Comparison of ENCODE assay signal across 12 cellular contexts in the genomic region with DNA sequence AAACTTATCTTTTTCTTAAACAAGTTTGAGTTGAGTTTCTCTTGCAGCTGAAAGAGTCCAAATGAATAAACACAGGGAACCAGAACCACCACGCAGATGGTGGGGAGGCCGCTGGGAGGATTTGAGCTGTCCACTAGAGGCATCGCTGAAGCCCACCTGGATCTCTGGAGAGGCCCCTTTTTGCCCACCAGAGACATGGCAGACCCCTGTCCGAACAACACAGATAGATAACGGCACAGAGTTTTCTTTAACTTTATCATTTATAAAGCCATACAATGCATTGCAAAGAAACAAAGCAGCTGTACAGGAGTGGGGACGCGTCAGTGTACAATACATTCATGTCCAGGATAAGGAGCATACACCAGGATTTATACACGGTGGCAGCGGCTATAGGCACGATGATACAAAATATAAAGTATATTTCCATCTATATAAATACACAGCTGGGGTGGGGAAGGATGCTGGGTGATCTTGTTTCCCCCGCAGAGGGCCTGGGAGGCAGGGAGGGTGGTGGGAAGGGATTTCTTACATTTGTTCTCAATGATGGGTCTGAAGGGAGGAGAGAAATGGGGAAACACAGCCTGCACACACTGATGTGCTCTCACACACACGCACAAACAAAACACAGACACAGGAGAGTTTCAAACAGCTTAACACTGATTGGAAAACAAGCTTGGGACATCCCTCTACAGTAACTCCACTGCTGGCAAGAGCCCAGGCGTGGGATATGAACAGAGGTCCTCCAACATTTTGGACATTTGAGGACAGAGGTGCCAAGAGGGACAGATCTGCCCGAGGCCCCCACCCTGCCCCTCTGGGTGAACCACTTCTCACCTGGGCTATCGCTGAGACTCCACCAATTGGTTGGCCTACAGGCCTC.
DNase-seq lines count a peak whose midpoint lies in the region; ATAC-seq and TF ChIP-seq lines count a peak whose summit lies in the region.
"Had no signal": no experiment of that assay in that cellular context is flagged by ENCODE, and none has a peak within 500 bp of the region (broad histone marks: within the 10 kb centered on the region; RNA-seq: fewer than 3 reads in every experiment).

No MANE protein-coding gene starts in this region.

- H3K4me3 Mint-ChIP-seq in HFFc6: no peak overlapping the region

- peaks cover 8% of the 10 kb centered on the region for H3K36me3 ChIP-seq in BE2C
- H3K36me3 ChIP-seq in gastroesophageal sphincter: peaks cover 0 to 53% of the 10 kb centered on the region in 2 donors
- H3K36me3 ChIP-seq in rectal smooth muscle tissue (ENCODE audit: control insufficient read depth, insufficient read depth, low read length): peaks cover 9% of the 10 kb centered on the region

- TF ChIP-seq EP300 in gastroesophageal sphincter (IDR thresholded peaks at IDR 0.05): no peak

- no peak for ATAC-seq in gastroesophageal sphincter
- ATAC-seq: activated naive CD4-positive, alpha-beta T cell treated with anti-CD3 and anti-CD28 coated beads, Interleukin-2, amount 50 U/mL, for 72 hours had no signal

- in situ Hi-C loops in ACHN (cut with HindIII; ENCODE audit: low pct_ligation_motif_present, low pct_unique_long_range_greater_than_20kb, low sequenced_read_pairs): no loop called here

- no peak for TF ChIP-seq POLR2A in gastroesophageal sphincter (IDR thresholded peaks at IDR 0.05)

- H3K36me3 Mint-ChIP-seq in HFFc6 (ENCODE audit: low read depth): 0 out of 2 replicates have a peak, but pooled peaks cover 10% of the 10 kb centered on the region
- H3K36me3 Mint-ChIP-seq: activated naive CD4-positive, alpha-beta T cell treated with anti-CD3 and anti-CD28 coated beads, Interleukin-2, amount 50 U/mL, for 72 hours had no signal

- H3K27me3 ChIP-seq in BE2C (no peaks in the 10 kb centered on the region), gastroesophageal sphincter (no peaks in the 10 kb centered on the region), rectal smooth muscle tissue (ENCODE audit: control insufficient read depth, insufficient read depth, low read length) (no peaks in the 10 kb centered on the region)

- H3K9me3 Mint-ChIP-seq in HFFc6: no peaks in the 10 kb centered on the region
- H3K9me3 Mint-ChIP-seq: activated naive CD4-positive, alpha-beta T cell treated with anti-CD3 and anti-CD28 coated beads, Interleukin-2, amount 50 U/mL, for 72 hours had no signal

- DNase-seq in BE2C (peak; percentile 3), HFFc6 (no peak), ACHN (no peak), pons (ENCODE audit: low spot score) (no peak)
- DNase-seq in effector CD8-positive, alpha-beta T cell (lab: John Stamatoyannopoulos, UW): no peak
- DNase-seq in stimulated activated CD4-positive, alpha-beta T cell treated with anti-CD3 and anti-CD28 coated beads, Interleukin-4, amount 100 ng/mL, for 4 hours: no peak
- DNase-seq: effector memory CD4-positive, alpha-beta T cell; GOT3; retina had no signal

- H3K27ac ChIP-seq in gastroesophageal sphincter: peak overlapping the region; percentile 35 to 83 (median 80)
- H3K27ac ChIP-seq in rectal smooth muscle tissue (ENCODE audit: low read depth, low read length): peak overlapping the region; percentile 15

- H3K9ac ChIP-seq in rectal smooth muscle tissue (ENCODE audit: low read length): no peak overlapping the region

- WGBS in gastroesophageal sphincter (ENCODE audit: low coverage in 1 of 2), 2 donors: 49 to 65% methylated on average over 9 to 14 of the region's 15 CpGs

- H3K4me3 ChIP-seq in BE2C (ENCODE audit: low read depth, low read length): no peak overlapping the region
- no peak overlapping the region for H3K4me3 ChIP-seq in gastroesophageal sphincter
- no peak overlapping the region for H3K4me3 ChIP-seq in rectal smooth muscle tissue (ENCODE audit: low read length)

- no peak for TF ChIP-seq CTCF in BE2C (IDR thresholded peaks at IDR 0.05; ENCODE audit: low read depth, low read length)
- TF ChIP-seq CTCF in HFFc6 (IDR thresholded peaks at IDR 0.05): peak; percentile 15; the same call in 1 of the 2 replicates
- peak in 1 of 4 experiments; percentile 18 for TF ChIP-seq CTCF in gastroesophageal sphincter (IDR thresholded peaks at IDR 0.05)

- peak overlapping the region; percentile 17; the same call in 1 of the 2 replicates for H3K27ac Mint-ChIP-seq in HFFc6
- H3K27ac Mint-ChIP-seq: activated naive CD4-positive, alpha-beta T cell treated with anti-CD3 and anti-CD28 coated beads, Interleukin-2, amount 50 U/mL, for 72 hours had no signal

- peaks cover 5% of the 10 kb centered on the region; the same call in 1 of the 2 replicates for H3K4me1 Mint-ChIP-seq in HFFc6 (ENCODE audit: low read depth)

- no peaks in the 10 kb centered on the region for H3K9me3 ChIP-seq in BE2C
- H3K9me3 ChIP-seq in gastroesophageal sphincter: no peaks in the 10 kb centered on the region

- H3K27me3 Mint-ChIP-seq in HFFc6 (ENCODE audit: insufficient read depth): peaks cover 11% of the 10 kb centered on the region

- peaks cover 20% of the 10 kb centered on the region for H3K4me1 ChIP-seq in BE2C
- H3K4me1 ChIP-seq in gastroesophageal sphincter: peaks cover 0 to 91% (median 10%) of the 10 kb centered on the region in 3 donors
- no peaks in the 10 kb centered on the region for H3K4me1 ChIP-seq in rectal smooth muscle tissue (ENCODE audit: control insufficient read depth, insufficient read depth, low read length)
